1 cellular context compared by ENCODE assay signal in genomic region chr4:47704693-47705325, GRCh38.
A peak's percentile ranks its signal among the peaks of the same experiment; 100 is the strongest.
TF ChIP-seq lines count a peak whose summit lies in the region.

No MANE protein-coding gene starts in this region.

TF ChIP-seq in H1, 55 proteins besides CTCF, POLR2A, EP300 and RAD21 (continued from another document):
- TF ChIP-seq ATF2 (IDR thresholded peaks at IDR 0.05; ENCODE audit: low read length) (no peak), CHD1 (IDR thresholded peaks at IDR 0.05; ENCODE audit: low read depth, low read length) (no peak), KDM5A (IDR thresholded peaks at IDR 0.05; ENCODE audit: low read length) (no peak), ZNF274 (IDR thresholded peaks at IDR 0.05; ENCODE audit: borderline replicate concordance, extremely low read depth, low read length) (no peak), YY1 (IDR thresholded peaks at IDR 0.05; ENCODE audit: low read depth, low read length) (peak; percentile 69), GABPA (IDR thresholded peaks at IDR 0.05; ENCODE audit: borderline replicate concordance, insufficient read depth, low read length) (no peak), EGR1 (IDR thresholded peaks at IDR 0.05; ENCODE audit: borderline replicate concordance, low read depth, low read length) (no peak), BRCA1 (IDR thresholded peaks at IDR 0.05; ENCODE audit: low read depth, low read length) (no peak), SIX5 (IDR thresholded peaks at IDR 0.05; ENCODE audit: low read depth, low read length) (no peak), CREB1 (IDR thresholded peaks at IDR 0.05) (peak; percentile 40; the same call in 1 of the 2 replicates), NRF1 (IDR thresholded peaks at IDR 0.05; ENCODE audit: low read depth, low read length) (no peak), TEAD4 (IDR thresholded peaks at IDR 0.05; ENCODE audit: low read depth, low read length) (peak; percentile 5; the same call in 1 of the 2 replicates), ATF3 (IDR thresholded peaks at IDR 0.05; ENCODE audit: insufficient read depth, low read depth, low read length) (no peak), EZH2 (IDR thresholded peaks at IDR 0.05; ENCODE audit: low read depth, low read length, severe bottlenecking) (no peak)
